In genomic region chr16:1984347-1985225, GRCh38 we compare ENCODE assay signal across 8 cellular contexts.
DNase-seq lines count a peak whose midpoint lies in the region; ATAC-seq and TF ChIP-seq lines count a peak whose summit lies in the region.

No MANE protein-coding gene starts in this region.

- H3K4me3 ChIP-seq in NB4 (ENCODE audit: low read depth, low read length) = peak overlapping the region; percentile 68
- peak overlapping the region; percentile 60 for H3K4me3 ChIP-seq in mucosa of stomach (ENCODE audit: low read length)

- H3K9me3 Mint-ChIP-seq in dendritic cell treated with granulocyte-macrophage colony-stimulating factor and Interleukin-4, amounts not matched to agents 40 ng/mL and 50 ng/mL, for 4 days = no peaks in the 10 kb centered on the region

- H3K9me3 ChIP-seq in mucosa of stomach (ENCODE audit: control insufficient read depth, low read length) = no peaks in the 10 kb centered on the region

- no peaks in the 10 kb centered on the region for H3K36me3 ChIP-seq in mucosa of stomach (ENCODE audit: control insufficient read depth, insufficient read depth, low read length)

- H3K4me3 Mint-ChIP-seq in dendritic cell treated with granulocyte-macrophage colony-stimulating factor and Interleukin-4, amounts not matched to agents 40 ng/mL and 50 ng/mL, for 4 days = peak overlapping the region; percentile 79

- peak overlapping the region; percentile 82 for H3K9ac ChIP-seq in mucosa of stomach (ENCODE audit: low read length)

- intact Hi-C loops in dendritic cell treated with granulocyte-macrophage colony-stimulating factor and Interleukin-4, amounts not matched to agents 40 ng/mL and 50 ng/mL, for 4 days (cut with micrococcal nuclease) = no loop called here

- H3K27me3 ChIP-seq in mucosa of stomach (ENCODE audit: control insufficient read depth, insufficient read depth, low read length) = peaks cover 43% of the 10 kb centered on the region

- peak; percentile 5 for ATAC-seq in GM19023 (IDR thresholded peaks at IDR 0.05; ENCODE audit: unreplicated experiment)
- ATAC-seq in GM19455 (IDR thresholded peaks at IDR 0.05; ENCODE audit: unreplicated experiment) = no peak

- H3K4me1 ChIP-seq in mucosa of stomach (ENCODE audit: control insufficient read depth, insufficient read depth, low read length) = peaks cover 66% of the 10 kb centered on the region

- peaks cover 29% of the 10 kb centered on the region for H3K36me3 Mint-ChIP-seq in dendritic cell treated with granulocyte-macrophage colony-stimulating factor and Interleukin-4, amounts not matched to agents 40 ng/mL and 50 ng/mL, for 4 days (ENCODE audit: low read depth)

- no peak for TF ChIP-seq POLR2A in NB4 (IDR thresholded peaks at IDR 0.05; ENCODE audit: extremely low read depth, insufficient read length)

- H3K4me1 Mint-ChIP-seq in dendritic cell treated with granulocyte-macrophage colony-stimulating factor and Interleukin-4, amounts not matched to agents 40 ng/mL and 50 ng/mL, for 4 days (ENCODE audit: low read depth) = peaks cover 37% of the 10 kb centered on the region

- H3K27ac ChIP-seq in 22Rv1 = peak overlapping the region; percentile 96

- TF ChIP-seq CTCF in 22Rv1 (IDR thresholded peaks at IDR 0.05) (no peak), NB4 (IDR thresholded peaks at IDR 0.05; ENCODE audit: low read depth, low read length) (no peak)

- peaks cover 64% of the 10 kb centered on the region for H3K27me3 Mint-ChIP-seq in dendritic cell treated with granulocyte-macrophage colony-stimulating factor and Interleukin-4, amounts not matched to agents 40 ng/mL and 50 ng/mL, for 4 days

- DNase-seq in NB4 (ENCODE audit: low read depth) (no peak), hippocampal formation (lab: John Stamatoyannopoulos, UW) (no peak), midbrain (lab: John Stamatoyannopoulos, UW) (no peak)

- H3K27ac Mint-ChIP-seq in dendritic cell treated with granulocyte-macrophage colony-stimulating factor and Interleukin-4, amounts not matched to agents 40 ng/mL and 50 ng/mL, for 4 days = peak overlapping the region; percentile 73
